17 cellular contexts compared by ENCODE assay signal in genomic region chr15:51558421-51558820, GRCh38.
"Had no signal": no experiment of that assay in that cellular context is flagged by ENCODE, and none has a peak within 500 bp of the region (broad histone marks: within the 10 kb centered on the region; RNA-seq: fewer than 3 reads in every experiment).

No MANE protein-coding gene starts in this region.

- H3K27ac Mint-ChIP-seq: activated naive CD8-positive, alpha-beta T cell; immature natural killer cell; memory B cell; naive B cell; neural progenitor cell; stimulated activated effector memory CD8-positive, alpha-beta T cell treated with anti-CD3 and anti-CD28 coated beads, Interleukin-12 subunit alpha, Interleukin-12 subunit beta, amount 100 ng/mL, for 72 hours had no signal

- H3K36me3 ChIP-seq: neural progenitor cell, right lobe of liver had no signal

- H3K4me1 ChIP-seq: neural progenitor cell, right lobe of liver, stomach had no signal

- H3K27me3 Mint-ChIP-seq: activated naive CD8-positive, alpha-beta T cell; memory B cell; naive B cell had no signal

- H3K27ac ChIP-seq: heart right ventricle, neural progenitor cell, right lobe of liver, stomach had no signal

- H3K36me3 Mint-ChIP-seq: memory B cell; naive B cell; stimulated activated effector memory CD8-positive, alpha-beta T cell treated with anti-CD3 and anti-CD28 coated beads, Interleukin-12 subunit alpha, Interleukin-12 subunit beta, amount 100 ng/mL, for 72 hours had no signal

- H3K4me3 ChIP-seq: heart right ventricle, neural progenitor cell, right lobe of liver, stomach had no signal

- H3K27me3 ChIP-seq: heart right ventricle, neural progenitor cell, right lobe of liver, stomach had no signal

- ATAC-seq: esophagus mucosa; heart right ventricle; right lobe of liver; stimulated activated effector memory CD8-positive, alpha-beta T cell treated with anti-CD3 and anti-CD28 coated beads, Interleukin-12 subunit alpha, Interleukin-12 subunit beta, amount 100 ng/mL, for 72 hours had no signal

- H3K4me1 Mint-ChIP-seq: immature natural killer cell; memory B cell; naive B cell; neural progenitor cell; stimulated activated effector memory CD8-positive, alpha-beta T cell treated with anti-CD3 and anti-CD28 coated beads, Interleukin-12 subunit alpha, Interleukin-12 subunit beta, amount 100 ng/mL, for 72 hours had no signal

- H3K4me3 Mint-ChIP-seq: activated naive CD8-positive, alpha-beta T cell; immature natural killer cell; memory B cell; naive B cell; neural progenitor cell; stimulated activated effector memory CD8-positive, alpha-beta T cell treated with anti-CD3 and anti-CD28 coated beads, Interleukin-12 subunit alpha, Interleukin-12 subunit beta, amount 100 ng/mL, for 72 hours had no signal

- H3K9me3 Mint-ChIP-seq: immature natural killer cell; memory B cell; naive B cell; neural progenitor cell; stimulated activated effector memory CD8-positive, alpha-beta T cell treated with anti-CD3 and anti-CD28 coated beads, Interleukin-12 subunit alpha, Interleukin-12 subunit beta, amount 100 ng/mL, for 72 hours had no signal

- H3K9me3 ChIP-seq: heart right ventricle, right lobe of liver, stomach had no signal

- DNase-seq: activated CD4-positive, alpha-beta T cell treated with anti-CD3 and anti-CD28 coated beads, Interleukin-2, amount 50 U/mL, for 1 hour; activated CD4-positive, CD25-positive, alpha-beta regulatory T cell treated with anti-CD3 and anti-CD28 coated beads, Interleukin-2, amount 50 U/mL, for 72 hours; activated T-cell treated with anti-CD3 and anti-CD28 coated beads for 4 hours; effector CD8-positive, alpha-beta T cell; heart right ventricle; immature natural killer cell; naive B cell; right lobe of liver; small intestine; stimulated activated CD4-positive, alpha-beta T cell treated with anti-CD3 and anti-CD28 coated beads, Interleukin-4, amount 100 ng/mL, for 1 hour; stomach; trophoblast cell had no signal
